ENCODE assay signal across 35 cellular contexts in the genomic region with DNA sequence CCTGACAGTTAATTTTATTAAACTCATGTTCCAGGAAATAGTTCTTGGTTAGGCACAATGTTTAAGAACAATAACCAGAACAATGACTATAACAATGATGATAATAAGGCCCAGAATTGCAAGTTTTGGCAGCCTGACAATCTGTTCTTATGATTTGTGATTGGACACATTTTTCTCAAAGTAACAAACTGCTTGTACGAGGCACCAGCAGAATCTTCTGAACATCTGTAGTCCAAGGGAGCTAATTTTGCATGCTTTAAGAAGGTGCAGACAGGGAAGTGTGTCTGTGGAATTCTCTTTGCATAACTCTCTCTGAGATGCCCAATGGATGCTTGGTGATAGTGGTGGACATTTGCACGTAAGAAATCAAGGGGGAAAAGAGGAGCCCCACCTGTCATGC.
"Had no signal": no experiment of that assay in that cellular context is flagged by ENCODE, and none has a peak within 500 bp of the region (broad histone marks: within the 10 kb centered on the region; RNA-seq: fewer than 3 reads in every experiment).

No MANE protein-coding gene starts in this region.

- DNase-seq: activated CD4-positive, alpha-beta T cell treated with anti-CD3 and anti-CD28 coated beads for 1 hour; activated CD4-positive, alpha-beta T cell treated with anti-CD3 and anti-CD28 coated beads, Interleukin-2, amount 10 ng/mL, durations not matched to agents 24 days and 14 days; activated CD4-positive, alpha-beta T cell treated with anti-CD3 and anti-CD28 coated beads, Interleukin-2, amount 50 U/mL, for 4 hours; activated CD4-positive, CD25-positive, alpha-beta regulatory T cell; activated CD8-positive, alpha-beta T cell treated with anti-CD3 and anti-CD28 coated beads for 36 hours; activated effector memory CD4-positive, alpha-beta T cell treated with anti-CD3 and anti-CD28 coated beads, Interleukin-2, amount 50 U/mL, for 16 hours; activated naive CD4-positive, alpha-beta T cell; activated naive CD4-positive, alpha-beta T cell treated with anti-CD3 and anti-CD28 coated beads, Interleukin-2, amount 50 U/mL, for 16 hours; activated naive CD8-positive, alpha-beta T cell treated with anti-CD3 and anti-CD28 coated beads for 36 hours; activated T-cell treated with anti-CD3 and anti-CD28 coated beads, Interleukin-2, amount 50 U/mL, for 1 hour; activated T-cell treated with anti-CD3 and anti-CD28 coated beads, Interleukin-2, amount 50 U/mL, for 72 hours; amniotic stem cell; aorta; brain microvascular endothelial cell; Kasumi-1; MG63; NCI-H1048; NCI-H1105 treated with DMSO at 0.1 percent for 48 hours; NCI-H1436; NCI-H1694; NCI-H1930; NCI-H2081 treated with DMSO at 0.1 percent for 48 hours; NCI-H226; NCI-H446 treated with DMSO at 0.1 percent for 48 hours; NCI-H524; NCI-H69; NK-92 treated with Interleukin-12 subunit alpha and Interleukin-12 subunit beta, amount 100 ng/mL, for 24 hours; PC-3; Peyer's patch; RPMI8226; SHP77 treated with DMSO at 0.1 percent for 48 hours; T1000; WERI-Rb-1 had no signal

- H3K4me3 ChIP-seq: MG63, Peyer's patch, SJSA1 had no signal

- H3K36me3 ChIP-seq: brain microvascular endothelial cell, MG63, Peyer's patch, SJSA1, WERI-Rb-1 had no signal

- H3K27me3 ChIP-seq: brain microvascular endothelial cell, MG63, Peyer's patch, SJSA1 had no signal

- H3K27ac ChIP-seq: brain microvascular endothelial cell, Peyer's patch, SJSA1, WERI-Rb-1 had no signal

- H3K9me3 ChIP-seq: MG63, Peyer's patch, SJSA1 had no signal

- ATAC-seq: activated CD8-positive, alpha-beta T cell treated with anti-CD3 and anti-CD28 coated beads for 36 hours; activated T-cell treated with anti-CD3 and anti-CD28 coated beads, Interleukin-2, amount 50 U/mL, for 72 hours; activated T-helper 17 cell treated with anti-CD3 and anti-CD28 coated beads, Interleukin-2, amount 50 U/mL, for 72 hours; PC-3 had no signal

- H3K4me1 ChIP-seq: Peyer's patch, SJSA1 had no signal
